In the genomic region with DNA sequence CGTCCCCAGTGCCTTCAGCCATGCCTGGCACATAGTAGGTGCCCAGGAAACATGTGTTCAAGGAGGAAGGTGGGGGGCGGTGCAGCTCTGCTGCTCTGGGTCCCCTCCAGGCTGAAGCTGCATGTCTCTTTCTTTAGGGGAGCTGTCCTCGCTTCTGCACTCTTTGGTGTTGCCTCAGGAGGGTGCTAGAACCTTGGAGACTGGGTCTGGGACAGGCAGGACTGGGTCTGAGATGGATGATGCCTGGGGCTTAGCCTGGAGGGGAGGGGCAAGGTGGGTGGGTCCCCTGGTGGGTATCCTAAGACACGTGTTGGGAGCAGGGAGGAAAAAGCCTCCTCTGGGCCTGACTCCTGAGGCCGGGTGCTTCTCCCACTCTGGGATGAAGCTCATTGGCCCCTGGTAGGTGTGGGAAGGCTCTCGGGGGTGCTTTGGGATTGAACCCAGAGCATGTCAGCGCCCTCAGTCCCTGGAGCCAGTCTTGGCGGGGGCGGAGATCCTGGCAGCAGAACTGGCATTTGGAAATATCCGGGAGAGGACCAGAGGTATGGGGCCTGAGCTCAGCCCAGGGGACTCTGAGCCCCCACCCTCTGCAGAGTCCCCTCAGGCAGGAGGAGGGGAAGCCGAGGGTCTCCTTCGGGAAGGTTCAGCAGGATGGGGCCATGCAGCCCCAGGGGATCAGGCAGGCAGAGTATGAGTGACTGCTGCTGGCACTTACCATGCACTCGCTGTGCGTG, we compare ENCODE assay signal across 1 cellular context.
TF ChIP-seq lines count a peak whose summit lies in the region.

No MANE protein-coding gene starts in this region.

TF ChIP-seq in GM12891, 5 proteins besides CTCF, POLR2A, EP300 and RAD21 (continued from another document):
- no peak for TF ChIP-seq SPI1 (IDR thresholded peaks at IDR 0.05; ENCODE audit: low read depth, low read length)
- no peak for TF ChIP-seq TAF1 (IDR thresholded peaks at IDR 0.05; ENCODE audit: low read depth, low read length)
- no peak for TF ChIP-seq PAX5 (IDR thresholded peaks at IDR 0.05; ENCODE audit: insufficient read depth, low read length, severe bottlenecking)
